38 cellular contexts compared by ENCODE assay signal in the genomic region with DNA sequence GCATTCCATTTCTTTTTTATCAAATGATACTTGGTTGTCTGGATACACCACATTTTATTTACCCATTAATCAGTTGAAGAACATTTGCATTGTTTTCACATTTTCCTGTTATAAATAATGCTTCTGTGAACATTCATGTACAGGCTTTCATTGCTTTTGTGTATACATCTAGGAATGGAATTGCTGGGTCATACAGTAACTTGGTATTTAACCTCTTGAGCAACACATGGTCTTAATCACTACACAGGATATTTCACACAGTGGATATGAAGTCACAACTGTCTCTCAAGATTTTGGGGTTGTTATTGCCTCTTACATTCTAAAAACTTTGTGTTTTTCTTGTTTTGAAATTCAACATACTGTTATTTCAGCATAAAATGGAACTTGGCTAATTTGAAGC. TPM values are rescaled to one million over a fixed set of nuclear protein-coding genes. Genes with fewer than 3 reads are reported as not detected.
"Had no signal": no experiment of that assay in that cellular context is flagged by ENCODE, and none has a peak within 500 bp of the region (broad histone marks: within the 10 kb centered on the region; RNA-seq: fewer than 3 reads in every experiment).

No MANE protein-coding gene starts in this region.

- H3K4me3 Mint-ChIP-seq: activated B cell treated with CpG ODN at 0.5 μM for 24 hours; activated CD4-positive, alpha-beta memory T cell treated with anti-CD3 and anti-CD28 coated beads for 36 hours; activated naive CD8-positive, alpha-beta T cell treated with anti-CD3 and anti-CD28 coated beads for 36 hours; activated T-cell treated with anti-CD3 and anti-CD28 coated beads, Interleukin-2, amount 50 U/mL, for 4 hours; activated T-helper 17 cell treated with anti-CD3 and anti-CD28 coated beads, Interleukin-2, amount 50 U/mL, for 72 hours had no signal

- H3K36me3 Mint-ChIP-seq: activated CD4-positive, alpha-beta memory T cell treated with anti-CD3 and anti-CD28 coated beads for 36 hours; activated naive CD8-positive, alpha-beta T cell treated with anti-CD3 and anti-CD28 coated beads for 36 hours had no signal

- H3K9me3 Mint-ChIP-seq: activated B cell treated with CpG ODN at 0.5 μM for 24 hours; activated CD4-positive, alpha-beta memory T cell treated with anti-CD3 and anti-CD28 coated beads for 36 hours; activated naive CD8-positive, alpha-beta T cell treated with anti-CD3 and anti-CD28 coated beads for 36 hours; activated T-cell treated with anti-CD3 and anti-CD28 coated beads, Interleukin-2, amount 50 U/mL, for 4 hours had no signal

- H3K4me1 Mint-ChIP-seq: activated B cell treated with CpG ODN at 0.5 μM for 24 hours; activated naive CD8-positive, alpha-beta T cell treated with anti-CD3 and anti-CD28 coated beads for 36 hours had no signal

- H3K27ac Mint-ChIP-seq: activated B cell treated with CpG ODN at 0.5 μM for 24 hours; activated CD4-positive, alpha-beta memory T cell treated with anti-CD3 and anti-CD28 coated beads for 36 hours; activated naive CD8-positive, alpha-beta T cell treated with anti-CD3 and anti-CD28 coated beads for 36 hours; activated T-helper 17 cell treated with anti-CD3 and anti-CD28 coated beads, Interleukin-2, amount 50 U/mL, for 72 hours had no signal

- H3K27me3 Mint-ChIP-seq: activated B cell treated with CpG ODN at 0.5 μM for 24 hours had no signal

- FAIRE-seq: RCC 7860 had no signal

- H3K27me3 ChIP-seq: ascending aorta had no signal

- ATAC-seq: activated T-cell treated with anti-CD3 and anti-CD28 coated beads, Interleukin-2, amount 50 U/mL, for 4 hours; activated T-helper 17 cell treated with anti-CD3 and anti-CD28 coated beads, Interleukin-2, amount 50 U/mL, for 72 hours; Right ventricle myocardium inferior; SK-N-SH treated with all-trans-retinoic acid at 6 μM for 48 hours had no signal

- DNase-seq: activated B cell treated with CpG ODN at 0.5 μM for 24 hours; activated CD4-positive, alpha-beta memory T cell treated with anti-CD3 and anti-CD28 coated beads for 36 hours; activated CD4-positive, alpha-beta T cell treated with anti-CD3 and anti-CD28 coated beads for 4 hours; activated CD4-positive, alpha-beta T cell treated with anti-CD3 and anti-CD28 coated beads, Interleukin-2, amount 50 U/mL, for 1 hour; activated CD4-positive, CD25-positive, alpha-beta regulatory T cell treated with anti-CD3 and anti-CD28 coated beads, Interleukin-2, amount 50 U/mL, for 72 hours; activated CD8-positive, alpha-beta memory T cell treated with anti-CD3 and anti-CD28 coated beads, Interleukin-2, amount 50 U/mL, for 4 hours; activated effector memory CD4-positive, alpha-beta T cell treated with anti-CD3 and anti-CD28 coated beads, Interleukin-2, amount 50 U/mL, for 16 hours; activated naive CD4-positive, alpha-beta T cell; activated naive CD4-positive, alpha-beta T cell treated with anti-CD3 and anti-CD28 coated beads, Interleukin-2, amount 50 U/mL, for 16 hours; activated naive CD8-positive, alpha-beta T cell treated with anti-CD3 and anti-CD28 coated beads for 36 hours; activated T-cell treated with anti-CD3 and anti-CD28 coated beads for 4 hours; activated T-cell treated with anti-CD3 and anti-CD28 coated beads, Interleukin-2, amount 50 U/mL, for 4 hours; amygdala; caudate nucleus; NCI-H1092 treated with DMSO at 0.1 percent for 48 hours; NCI-H1417; NCI-H146; NCI-H187; NCI-H2029 treated with DMSO at 0.1 percent for 48 hours; NCI-H2107; NCI-H2171; NCI-H510A; NCI-H526; NCI-H748 treated with DMSO at 0.1 percent for 48 hours; NK-92 treated with Interleukin-12 subunit alpha and Interleukin-12 subunit beta, amount 100 ng/mL, for 24 hours; PC-9; SIG-M5; T-helper 1 cell; T-helper 2 cell; T-helper 9 cell had no signal

- H3K4me3 ChIP-seq: ascending aorta, PC-9 had no signal

- H3K36me3 ChIP-seq: ascending aorta had no signal

RNA-seq across cellular contexts. Expression of a gene that starts 48.2 kb away (rescaled TPM):
- total RNA-seq: activated B cell treated with CpG ODN at 0.5 μM for 24 hours; activated CD4-positive, alpha-beta memory T cell treated with anti-CD3 and anti-CD28 coated beads for 36 hours; activated naive CD8-positive, alpha-beta T cell treated with anti-CD3 and anti-CD28 coated beads for 36 hours; activated T-cell treated with anti-CD3 and anti-CD28 coated beads, Interleukin-2, amount 50 U/mL, for 4 hours; activated T-helper 17 cell treated with anti-CD3 and anti-CD28 coated beads, Interleukin-2, amount 50 U/mL, for 72 hours; ascending aorta; LHCN-M2; OCI-LY7; PC-9; Right ventricle myocardium inferior; SK-MEL-5 had no signal
